In the genomic region with DNA sequence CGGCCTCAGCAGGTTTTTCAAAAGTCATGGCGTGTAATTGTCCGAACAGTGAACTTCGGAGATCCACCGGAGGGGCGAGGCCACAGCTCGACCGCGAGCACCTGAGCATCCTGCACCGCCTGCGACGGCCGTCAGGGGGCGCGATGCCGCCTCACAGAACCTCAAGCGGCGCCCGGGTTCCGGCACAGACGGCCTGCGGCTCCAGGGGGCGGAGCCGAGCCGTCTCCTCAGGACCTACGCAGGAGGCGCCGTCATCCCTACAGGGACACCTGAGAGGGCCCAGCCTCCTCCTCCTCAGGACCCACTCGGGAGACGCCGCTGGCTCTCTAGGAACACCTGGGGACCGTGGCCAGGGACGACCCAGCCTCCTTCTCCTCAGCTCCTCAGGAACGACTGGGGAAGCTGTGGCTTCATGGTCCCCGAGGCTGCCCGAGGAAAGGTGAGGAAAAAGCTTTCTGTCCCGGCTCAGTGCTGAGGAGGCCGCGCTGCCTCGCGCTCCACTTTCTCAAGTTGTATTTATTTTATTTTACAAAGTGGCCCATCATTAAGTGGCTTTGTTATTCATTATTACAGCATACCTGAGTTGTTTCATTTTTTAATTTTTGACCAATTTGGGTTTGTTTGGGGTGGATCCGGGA, we compare ENCODE assay signal across 8 cellular contexts.
DNase-seq lines count a peak whose midpoint lies in the region; ATAC-seq, FAIRE-seq and TF ChIP-seq lines count a peak whose summit lies in the region.
"Not testable (repeated sequence)": the region's sequence is repeated elsewhere in the genome, so short reads cannot be mapped to it uniquely, and the experiment has no call there.

No MANE protein-coding gene starts in this region.

- CTCF ChIA-PET in CD4-positive, alpha-beta T cell (lab: Charles Lee); K562 (lab: Yijun Ruan, JAX; ENCODE audit: low intra/inter-chr PET ratio); naive thymus-derived CD4-positive, alpha-beta T cell (lab: Charles Lee): not testable (repeated sequence)

- TF ChIP-seq POLR2A in K562 (conservative IDR thresholded peaks at IDR 0.05); sigmoid colon (IDR thresholded peaks at IDR 0.05): not testable (repeated sequence)

- H3K4me1 Mint-ChIP-seq in CD4-positive, alpha-beta T cell (ENCODE audit: low read depth); naive thymus-derived CD4-positive, alpha-beta T cell: not testable (repeated sequence)

- in situ Hi-C loops in K562 (cut with MboI) = not testable (repeated sequence)

- not testable (repeated sequence) for TF ChIP-seq EP300 in K562 (IDR thresholded peaks at IDR 0.05; ENCODE audit: low read length); sigmoid colon (IDR thresholded peaks at IDR 0.05)

- not testable (repeated sequence) for H3K9me3 Mint-ChIP-seq in CD4-positive, alpha-beta T cell; naive thymus-derived CD4-positive, alpha-beta T cell

- H3K27me3 ChIP-seq in CD4-positive, alpha-beta T cell (ENCODE audit: control insufficient read depth, insufficient read depth, low read length); K562 (ENCODE audit: control insufficient read depth in 2 of 2, insufficient read depth in 2 of 2, low read length in 2 of 2); naive thymus-derived CD4-positive, alpha-beta T cell (ENCODE audit: control insufficient read depth in 2 of 2, insufficient read depth in 2 of 2, low read length in 2 of 2); sigmoid colon: not testable (repeated sequence)

- H3K9me3 ChIP-seq in CD4-positive, alpha-beta T cell (ENCODE audit: control insufficient read depth, low read length); K562 (replicated peaks; ENCODE audit: control insufficient read depth, insufficient read depth, low read depth, low read length); naive thymus-derived CD4-positive, alpha-beta T cell (ENCODE audit: control insufficient read depth in 2 of 3, low read length in 3 of 3); sigmoid colon: not testable (repeated sequence)

- ATAC-seq in CD4-positive, alpha-beta T cell (ENCODE audit: poor library complexity) = peak; percentile 99
- peak; percentile 43 for ATAC-seq in GM21786 (IDR thresholded peaks at IDR 0.05; ENCODE audit: unreplicated experiment)
- ATAC-seq in HG03280 (IDR thresholded peaks at IDR 0.05; ENCODE audit: unreplicated experiment) = peak; percentile 97
- peak; percentile 95 to 98 for ATAC-seq in activated CD4-positive, CD25-positive, alpha-beta regulatory T cell treated with anti-CD3 and anti-CD28 coated beads, Interleukin-2, amount 50 U/mL, for 24 hours
- peak; percentile 99 for ATAC-seq in K562
- ATAC-seq in left cardiac atrium = peak; percentile 47 to 82
- ATAC-seq in naive thymus-derived CD4-positive, alpha-beta T cell = peak; percentile 96

- 0 out of 2 replicates have a peak overlapping the region, but pooled peaks have one; percentile 24 for H3K4me3 ChIP-seq in K562
- H3K4me3 ChIP-seq in naive thymus-derived CD4-positive, alpha-beta T cell (ENCODE audit: low read length); sigmoid colon: not testable (repeated sequence)

- not testable (repeated sequence) for H3K79me2 ChIP-seq in K562 (ENCODE audit: control insufficient read depth, insufficient read depth, low read length)

- H3K36me3 Mint-ChIP-seq in CD4-positive, alpha-beta T cell (ENCODE audit: low read depth); naive thymus-derived CD4-positive, alpha-beta T cell: not testable (repeated sequence)

- not testable (repeated sequence) for H3K4me3 Mint-ChIP-seq in CD4-positive, alpha-beta T cell; naive thymus-derived CD4-positive, alpha-beta T cell

- not testable (repeated sequence) for H3K4me2 ChIP-seq in K562 (ENCODE audit: insufficient read depth, low read length)

- H3K9me1 ChIP-seq in K562 (ENCODE audit: control insufficient read depth, insufficient read depth, low read length) = not testable (repeated sequence)

- FAIRE-seq in K562 (lab: Jason Lieb, UNC) = not testable (repeated sequence)

- BruUV-seq in K562 (replicated peaks; lab: Mats Ljungman, UMichigan) = not testable (repeated sequence)

- DNase-seq in CD4-positive, alpha-beta T cell; K562 (ENCODE audit: extremely low read depth in 1 of 4, low spot score in 3 of 4); left cardiac atrium: not testable (repeated sequence)
- peak in 1 of 9 donors; percentile 4 for DNase-seq in naive thymus-derived CD4-positive, alpha-beta T cell
- DNase-seq in sigmoid colon = peak; percentile 36

- not testable (repeated sequence) for H4K20me1 ChIP-seq in K562 (replicated peaks; ENCODE audit: control insufficient read depth, insufficient read depth, low read length)

- not testable (repeated sequence) for H3K9ac ChIP-seq in K562 (ENCODE audit: insufficient read depth in 1 of 2, low read depth in 2 of 2, low read length in 2 of 2)

- 0% methylated on average over 6 of the region's 42 CpGs for WGBS in K562 (ENCODE audit: insufficient coverage, low coverage, missing lambda C conversion rate)
- WGBS in sigmoid colon, 2 donors = 15 to 37% methylated on average over 9 of the region's 42 CpGs

- not testable (repeated sequence) for H3K27ac Mint-ChIP-seq in CD4-positive, alpha-beta T cell; naive thymus-derived CD4-positive, alpha-beta T cell

- H3K27me3 Mint-ChIP-seq in CD4-positive, alpha-beta T cell; naive thymus-derived CD4-positive, alpha-beta T cell: not testable (repeated sequence)

- POLR2A ChIA-PET in CD4-positive, alpha-beta T cell (lab: Charles Lee); K562 (lab: Yijun Ruan, JAX); naive thymus-derived CD4-positive, alpha-beta T cell (lab: Charles Lee): not testable (repeated sequence)

- TF ChIP-seq RAD21 in K562 (CRISPR knock-in tag; conservative IDR thresholded peaks at IDR 0.05 in 1 of 2, IDR thresholded peaks at IDR 0.05 in 1 of 2) = not testable (repeated sequence)

- intact Hi-C loops in CD4-positive, alpha-beta T cell (cut with DNase I, micrococcal nuclease); K562 (cut with micrococcal nuclease); left cardiac atrium (cut with DNase I); naive thymus-derived CD4-positive, alpha-beta T cell (cut with micrococcal nuclease); sigmoid colon (cut with DNase I): not testable (repeated sequence)

- H3K27ac ChIP-seq in CD4-positive, alpha-beta T cell (ENCODE audit: low read depth, low read length); K562 (ENCODE audit: extremely low read depth, low read depth, low read length); naive thymus-derived CD4-positive, alpha-beta T cell (ENCODE audit: low read depth, low read length); sigmoid colon: not testable (repeated sequence)

- H3K36me3 ChIP-seq in K562 (ENCODE audit: control insufficient read depth, insufficient read depth, low read length); naive thymus-derived CD4-positive, alpha-beta T cell (ENCODE audit: control insufficient read depth in 2 of 3, insufficient read depth in 3 of 3, low read length in 3 of 3); sigmoid colon: not testable (repeated sequence)

- not testable (repeated sequence) for H2AFZ ChIP-seq in K562 (ENCODE audit: low read depth, low read length)

- H3K4me1 ChIP-seq in K562 (replicated peaks in 1 of 2; ENCODE audit: control insufficient read depth in 2 of 2, insufficient read depth in 2 of 2, low read length in 2 of 2); naive thymus-derived CD4-positive, alpha-beta T cell (ENCODE audit: control insufficient read depth in 2 of 2, insufficient read depth in 2 of 2, low read length in 2 of 2); sigmoid colon: not testable (repeated sequence)

- TF ChIP-seq CTCF in CD4-positive, alpha-beta T cell (IDR thresholded peaks at IDR 0.05); K562 (IDR thresholded peaks at IDR 0.05 in 2 of 3, conservative IDR thresholded peaks at IDR 0.05 in 1 of 3; ENCODE audit: insufficient read depth in 2 of 3, low read depth in 1 of 3, low read length in 3 of 3); sigmoid colon (IDR thresholded peaks at IDR 0.05): not testable (repeated sequence)

Comparison
In these comparisons a context has a peak if more than half of its experiments do, and no peak if none do; other contexts are left out.
1. ATAC-seq: peak in every context shown above with its lines; median percentile 99 in CD4-positive, alpha-beta T cell; 99 in K562; 97 in HG03280; 96 in activated CD4-positive, CD25-positive, alpha-beta regulatory T cell treated with anti-CD3 and anti-CD28 coated beads, Interleukin-2, amount 50 U/mL, for 24 hours; 96 in naive thymus-derived CD4-positive, alpha-beta T cell; 64 in left cardiac atrium; 43 in GM21786.